In the genomic region with DNA sequence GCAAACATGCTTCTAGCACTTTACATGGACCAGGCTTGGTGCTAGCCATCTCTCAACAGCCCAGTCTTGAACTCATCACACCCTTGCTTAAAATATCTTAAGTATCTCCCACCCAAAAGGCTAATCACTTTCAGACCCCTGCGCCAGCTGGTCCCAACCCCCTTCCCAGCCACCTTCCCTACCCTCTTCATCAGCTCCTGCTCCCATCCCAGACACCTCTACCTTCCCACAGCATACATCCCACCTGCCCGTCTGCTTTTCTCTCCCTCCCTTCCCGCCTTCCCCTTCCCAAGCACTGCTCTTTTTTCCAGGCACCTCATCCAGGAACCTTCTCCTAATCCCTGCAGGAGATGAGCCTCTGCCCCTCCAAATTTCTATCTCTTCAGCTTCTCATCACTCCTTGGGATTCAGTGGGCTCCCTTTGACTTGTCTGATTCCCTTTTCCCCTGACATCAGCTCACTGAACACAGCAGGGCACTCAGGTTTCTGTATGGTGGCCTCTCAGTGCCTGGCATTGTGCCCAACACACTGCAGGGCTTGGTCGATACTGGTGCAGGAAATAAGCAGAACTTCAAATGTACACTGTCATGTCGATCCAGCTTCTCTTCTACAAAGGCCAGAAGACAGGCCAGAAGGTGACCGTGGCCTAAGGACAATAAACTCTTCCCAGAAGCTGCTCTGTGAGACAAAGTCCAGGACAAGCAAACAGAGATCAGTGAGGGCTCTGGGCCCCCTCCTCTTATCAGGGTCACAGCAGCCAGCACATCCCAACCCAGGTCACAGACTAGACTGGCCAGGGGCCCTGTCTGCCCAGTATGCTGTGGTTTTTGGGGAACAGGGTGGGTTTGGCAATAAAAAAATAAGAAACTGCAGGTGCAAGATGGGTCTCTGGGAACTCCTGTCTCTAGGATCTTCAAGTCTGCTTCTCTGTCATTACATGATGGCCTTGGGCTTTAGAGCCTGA, we compare ENCODE assay signal across 1 cellular context.
A peak's percentile ranks its signal among the peaks of the same experiment; 100 is the strongest.
TF ChIP-seq lines count a peak whose summit lies in the region.

No MANE protein-coding gene starts in this region.

TF ChIP-seq in HepG2, 621 proteins besides CTCF, POLR2A, EP300 and RAD21 (continued from another document and continues in another):
- TF ChIP-seq, protein P1, sequence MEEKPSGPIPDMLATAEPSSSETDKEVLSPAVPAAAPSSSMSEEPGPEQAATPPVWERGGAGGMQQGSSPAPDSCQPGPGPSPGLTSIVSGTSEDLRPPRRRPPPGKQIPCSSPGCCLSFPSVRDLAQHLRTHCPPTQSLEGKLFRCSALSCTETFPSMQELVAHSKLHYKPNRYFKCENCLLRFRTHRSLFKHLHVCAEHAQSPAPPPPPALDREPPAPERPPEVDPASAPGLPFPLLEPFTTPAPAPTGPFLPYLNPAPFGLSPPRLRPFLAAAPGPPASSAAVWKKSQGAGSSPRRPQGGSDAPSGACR (CRISPR knock-in tag; IDR thresholded peaks at IDR 0.05): peak; percentile 20; the same call in 1 of the 2 replicates
- TF ChIP-seq ZBTB7A (CRISPR knock-in tag; IDR thresholded peaks at IDR 0.05) (no peak), AKAP8 (CRISPR knock-in tag; IDR thresholded peaks at IDR 0.05) (0 out of 2 replicates have a peak, but pooled peaks have one; percentile 29), KDM2A (CRISPR knock-in tag; IDR thresholded peaks at IDR 0.05; ENCODE audit: borderline replicate concordance, low read depth) (0 out of 2 replicates have a peak, but pooled peaks have one; percentile 32), HDAC2 (CRISPR knock-in tag; IDR thresholded peaks at IDR 0.05) (peak; percentile 91), CHD2 (IDR thresholded peaks at IDR 0.05; ENCODE audit: low read depth, low read length) (no peak; the same call in 1 of the 2 replicates), NRL (CRISPR knock-in tag; IDR thresholded peaks at IDR 0.05; ENCODE audit: borderline replicate concordance) (no peak), ZNF562 (CRISPR knock-in tag; IDR thresholded peaks at IDR 0.05; ENCODE audit: borderline replicate concordance) (no peak), MED1 (CRISPR knock-in tag; IDR thresholded peaks at IDR 0.05) (peak; percentile 98)
- TF ChIP-seq, protein P2, sequence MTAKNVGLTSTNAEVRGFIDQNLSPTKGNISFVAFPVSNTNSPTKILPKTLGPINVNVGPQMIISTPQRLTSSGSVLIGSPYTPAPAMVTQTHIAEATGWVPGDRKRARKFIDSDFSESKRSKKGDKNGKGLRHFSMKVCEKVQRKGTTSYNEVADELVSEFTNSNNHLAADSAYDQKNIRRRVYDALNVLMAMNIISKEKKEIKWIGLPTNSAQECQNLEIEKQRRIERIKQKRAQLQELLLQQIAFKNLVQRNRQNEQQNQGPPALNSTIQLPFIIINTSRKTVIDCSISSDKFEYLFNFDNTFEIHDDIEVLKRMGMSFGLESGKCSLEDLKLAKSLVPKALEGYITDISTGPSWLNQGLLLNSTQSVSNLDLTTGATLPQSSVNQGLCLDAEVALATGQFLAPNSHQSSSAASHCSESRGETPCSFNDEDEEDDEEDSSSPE (CRISPR knock-in tag; IDR thresholded peaks at IDR 0.05): peak; percentile 54; the same call in 1 of the 2 replicates
- TF ChIP-seq, protein P3, sequence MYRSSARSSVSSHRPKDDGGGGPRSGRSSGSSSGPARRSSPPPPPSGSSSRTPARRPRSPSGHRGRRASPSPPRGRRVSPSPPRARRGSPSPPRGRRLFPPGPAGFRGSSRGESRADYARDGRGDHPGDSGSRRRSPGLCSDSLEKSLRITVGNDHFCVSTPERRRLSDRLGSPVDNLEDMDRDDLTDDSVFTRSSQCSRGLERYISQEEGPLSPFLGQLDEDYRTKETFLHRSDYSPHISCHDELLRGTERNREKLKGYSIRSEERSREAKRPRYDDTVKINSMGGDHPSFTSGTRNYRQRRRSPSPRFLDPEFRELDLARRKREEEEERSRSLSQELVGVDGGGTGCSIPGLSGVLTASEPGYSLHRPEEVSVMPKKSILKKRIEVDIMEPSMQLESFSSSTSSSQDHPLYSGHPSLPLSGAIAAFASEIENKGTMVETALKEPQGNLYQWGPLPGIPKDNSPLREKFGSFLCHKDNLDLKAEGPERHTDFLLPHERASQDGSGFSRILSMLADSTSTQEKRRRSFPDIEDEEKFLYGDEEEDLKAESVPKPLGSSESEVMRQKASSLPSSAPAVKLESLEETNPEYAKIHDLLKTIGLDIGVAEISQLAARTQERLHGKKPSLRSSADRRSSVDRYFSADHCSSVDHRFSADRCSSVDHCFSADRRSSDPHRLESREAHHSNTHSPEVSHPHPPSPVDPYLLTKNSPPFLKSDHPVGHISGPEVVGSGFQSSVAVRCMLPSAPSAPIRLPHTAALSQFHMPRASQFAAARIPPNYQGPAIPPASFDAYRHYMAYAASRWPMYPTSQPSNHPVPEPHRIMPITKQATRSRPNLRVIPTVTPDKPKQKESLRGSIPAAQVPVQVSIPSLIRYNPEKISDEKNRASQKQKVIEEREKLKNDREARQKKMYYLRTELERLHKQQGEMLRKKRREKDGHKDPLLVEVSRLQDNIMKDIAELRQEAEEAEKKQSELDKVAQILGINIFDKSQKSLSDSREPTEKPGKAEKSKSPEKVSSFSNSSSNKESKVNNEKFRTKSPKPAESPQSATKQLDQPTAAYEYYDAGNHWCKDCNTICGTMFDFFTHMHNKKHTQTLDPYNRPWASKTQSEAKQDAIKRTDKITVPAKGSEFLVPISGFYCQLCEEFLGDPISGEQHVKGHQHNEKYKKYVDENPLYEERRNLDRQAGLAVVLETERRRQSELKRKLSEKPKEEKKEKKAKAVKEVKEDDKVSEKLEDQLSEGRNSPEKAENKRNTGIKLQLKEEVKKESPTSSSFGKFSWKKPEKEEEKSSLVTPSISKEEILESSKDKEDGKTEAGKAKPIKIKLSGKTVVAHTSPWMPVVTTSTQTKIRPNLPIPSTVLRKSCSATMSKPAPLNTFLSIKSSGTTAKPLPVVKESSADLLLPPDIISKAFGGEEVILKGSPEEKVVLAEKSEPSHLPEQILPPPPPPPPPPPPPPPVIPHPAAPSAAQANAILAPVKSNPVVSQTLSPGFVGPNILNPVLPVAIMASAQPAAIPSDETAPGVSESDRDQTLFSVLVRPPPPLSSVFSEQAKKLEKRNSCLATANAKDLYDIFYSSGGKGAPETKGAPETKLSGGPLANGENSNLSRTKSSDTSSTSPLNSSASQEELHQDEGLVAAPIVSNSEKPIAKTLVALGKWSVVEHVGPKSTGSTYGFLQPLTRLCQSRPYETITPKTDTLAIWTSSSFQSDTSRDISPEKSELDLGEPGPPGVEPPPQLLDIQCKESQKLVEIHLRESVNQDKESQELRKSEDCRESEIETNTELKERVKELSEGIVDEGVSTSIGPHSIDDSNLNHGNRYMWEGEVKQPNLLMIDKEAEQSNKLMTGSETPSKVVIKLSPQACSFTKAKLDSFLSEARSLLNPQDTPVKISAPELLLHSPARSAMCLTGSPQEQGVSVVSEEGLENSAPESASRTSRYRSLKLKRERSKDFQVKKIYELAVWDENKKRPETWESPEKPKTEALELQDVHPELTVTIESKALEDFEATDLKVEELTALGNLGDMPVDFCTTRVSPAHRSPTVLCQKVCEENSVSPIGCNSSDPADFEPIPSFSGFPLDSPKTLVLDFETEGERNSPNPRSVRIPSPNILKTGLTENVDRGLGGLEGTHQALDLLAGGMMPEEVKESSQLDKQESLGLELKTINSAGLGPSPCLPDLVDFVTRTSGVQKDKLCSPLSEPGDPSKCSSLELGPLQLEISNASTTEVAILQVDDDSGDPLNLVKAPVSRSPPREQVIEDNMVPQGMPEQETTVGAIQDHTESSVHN (CRISPR knock-in tag; IDR thresholded peaks at IDR 0.05): no peak
- TF ChIP-seq, protein P4, sequence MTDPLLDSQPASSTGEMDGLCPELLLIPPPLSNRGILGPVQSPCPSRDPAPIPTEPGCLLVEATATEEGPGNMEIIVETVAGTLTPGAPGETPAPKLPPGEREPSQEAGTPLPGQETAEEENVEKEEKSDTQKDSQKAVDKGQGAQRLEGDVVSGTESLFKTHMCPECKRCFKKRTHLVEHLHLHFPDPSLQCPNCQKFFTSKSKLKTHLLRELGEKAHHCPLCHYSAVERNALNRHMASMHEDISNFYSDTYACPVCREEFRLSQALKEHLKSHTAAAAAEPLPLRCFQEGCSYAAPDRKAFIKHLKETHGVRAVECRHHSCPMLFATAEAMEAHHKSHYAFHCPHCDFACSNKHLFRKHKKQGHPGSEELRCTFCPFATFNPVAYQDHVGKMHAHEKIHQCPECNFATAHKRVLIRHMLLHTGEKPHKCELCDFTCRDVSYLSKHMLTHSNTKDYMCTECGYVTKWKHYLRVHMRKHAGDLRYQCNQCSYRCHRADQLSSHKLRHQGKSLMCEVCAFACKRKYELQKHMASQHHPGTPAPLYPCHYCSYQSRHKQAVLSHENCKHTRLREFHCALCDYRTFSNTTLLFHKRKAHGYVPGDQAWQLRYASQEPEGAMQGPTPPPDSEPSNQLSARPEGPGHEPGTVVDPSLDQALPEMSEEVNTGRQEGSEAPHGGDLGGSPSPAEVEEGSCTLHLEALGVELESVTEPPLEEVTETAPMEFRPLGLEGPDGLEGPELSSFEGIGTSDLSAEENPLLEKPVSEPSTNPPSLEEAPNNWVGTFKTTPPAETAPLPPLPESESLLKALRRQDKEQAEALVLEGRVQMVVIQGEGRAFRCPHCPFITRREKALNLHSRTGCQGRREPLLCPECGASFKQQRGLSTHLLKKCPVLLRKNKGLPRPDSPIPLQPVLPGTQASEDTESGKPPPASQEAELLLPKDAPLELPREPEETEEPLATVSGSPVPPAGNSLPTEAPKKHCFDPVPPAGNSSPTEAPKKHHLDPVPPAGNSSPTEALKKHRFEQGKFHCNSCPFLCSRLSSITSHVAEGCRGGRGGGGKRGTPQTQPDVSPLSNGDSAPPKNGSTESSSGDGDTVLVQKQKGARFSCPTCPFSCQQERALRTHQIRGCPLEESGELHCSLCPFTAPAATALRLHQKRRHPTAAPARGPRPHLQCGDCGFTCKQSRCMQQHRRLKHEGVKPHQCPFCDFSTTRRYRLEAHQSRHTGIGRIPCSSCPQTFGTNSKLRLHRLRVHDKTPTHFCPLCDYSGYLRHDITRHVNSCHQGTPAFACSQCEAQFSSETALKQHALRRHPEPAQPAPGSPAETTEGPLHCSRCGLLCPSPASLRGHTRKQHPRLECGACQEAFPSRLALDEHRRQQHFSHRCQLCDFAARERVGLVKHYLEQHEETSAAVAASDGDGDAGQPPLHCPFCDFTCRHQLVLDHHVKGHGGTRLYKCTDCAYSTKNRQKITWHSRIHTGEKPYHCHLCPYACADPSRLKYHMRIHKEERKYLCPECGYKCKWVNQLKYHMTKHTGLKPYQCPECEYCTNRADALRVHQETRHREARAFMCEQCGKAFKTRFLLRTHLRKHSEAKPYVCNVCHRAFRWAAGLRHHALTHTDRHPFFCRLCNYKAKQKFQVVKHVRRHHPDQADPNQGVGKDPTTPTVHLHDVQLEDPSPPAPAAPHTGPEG (CRISPR knock-in tag; IDR thresholded peaks at IDR 0.05): no peak
- TF ChIP-seq, protein P5, sequence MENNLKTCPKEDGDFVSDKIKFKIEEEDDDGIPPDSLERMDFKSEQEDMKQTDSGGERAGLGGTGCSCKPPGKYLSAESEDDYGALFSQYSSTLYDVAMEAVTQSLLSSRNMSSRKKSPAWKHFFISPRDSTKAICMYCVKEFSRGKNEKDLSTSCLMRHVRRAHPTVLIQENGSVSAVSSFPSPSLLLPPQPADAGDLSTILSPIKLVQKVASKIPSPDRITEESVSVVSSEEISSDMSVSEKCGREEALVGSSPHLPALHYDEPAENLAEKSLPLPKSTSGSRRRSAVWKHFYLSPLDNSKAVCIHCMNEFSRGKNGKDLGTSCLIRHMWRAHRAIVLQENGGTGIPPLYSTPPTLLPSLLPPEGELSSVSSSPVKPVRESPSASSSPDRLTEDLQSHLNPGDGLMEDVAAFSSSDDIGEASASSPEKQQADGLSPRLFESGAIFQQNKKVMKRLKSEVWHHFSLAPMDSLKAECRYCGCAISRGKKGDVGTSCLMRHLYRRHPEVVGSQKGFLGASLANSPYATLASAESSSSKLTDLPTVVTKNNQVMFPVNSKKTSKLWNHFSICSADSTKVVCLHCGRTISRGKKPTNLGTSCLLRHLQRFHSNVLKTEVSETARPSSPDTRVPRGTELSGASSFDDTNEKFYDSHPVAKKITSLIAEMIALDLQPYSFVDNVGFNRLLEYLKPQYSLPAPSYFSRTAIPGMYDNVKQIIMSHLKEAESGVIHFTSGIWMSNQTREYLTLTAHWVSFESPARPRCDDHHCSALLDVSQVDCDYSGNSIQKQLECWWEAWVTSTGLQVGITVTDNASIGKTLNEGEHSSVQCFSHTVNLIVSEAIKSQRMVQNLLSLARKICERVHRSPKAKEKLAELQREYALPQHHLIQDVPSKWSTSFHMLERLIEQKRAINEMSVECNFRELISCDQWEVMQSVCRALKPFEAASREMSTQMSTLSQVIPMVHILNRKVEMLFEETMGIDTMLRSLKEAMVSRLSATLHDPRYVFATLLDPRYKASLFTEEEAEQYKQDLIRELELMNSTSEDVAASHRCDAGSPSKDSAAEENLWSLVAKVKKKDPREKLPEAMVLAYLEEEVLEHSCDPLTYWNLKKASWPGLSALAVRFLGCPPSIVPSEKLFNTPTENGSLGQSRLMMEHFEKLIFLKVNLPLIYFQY (CRISPR knock-in tag; IDR thresholded peaks at IDR 0.05; ENCODE audit: borderline replicate concordance): peak; percentile 84; the same call in 1 of the 2 replicates
- TF ChIP-seq, protein P6, sequence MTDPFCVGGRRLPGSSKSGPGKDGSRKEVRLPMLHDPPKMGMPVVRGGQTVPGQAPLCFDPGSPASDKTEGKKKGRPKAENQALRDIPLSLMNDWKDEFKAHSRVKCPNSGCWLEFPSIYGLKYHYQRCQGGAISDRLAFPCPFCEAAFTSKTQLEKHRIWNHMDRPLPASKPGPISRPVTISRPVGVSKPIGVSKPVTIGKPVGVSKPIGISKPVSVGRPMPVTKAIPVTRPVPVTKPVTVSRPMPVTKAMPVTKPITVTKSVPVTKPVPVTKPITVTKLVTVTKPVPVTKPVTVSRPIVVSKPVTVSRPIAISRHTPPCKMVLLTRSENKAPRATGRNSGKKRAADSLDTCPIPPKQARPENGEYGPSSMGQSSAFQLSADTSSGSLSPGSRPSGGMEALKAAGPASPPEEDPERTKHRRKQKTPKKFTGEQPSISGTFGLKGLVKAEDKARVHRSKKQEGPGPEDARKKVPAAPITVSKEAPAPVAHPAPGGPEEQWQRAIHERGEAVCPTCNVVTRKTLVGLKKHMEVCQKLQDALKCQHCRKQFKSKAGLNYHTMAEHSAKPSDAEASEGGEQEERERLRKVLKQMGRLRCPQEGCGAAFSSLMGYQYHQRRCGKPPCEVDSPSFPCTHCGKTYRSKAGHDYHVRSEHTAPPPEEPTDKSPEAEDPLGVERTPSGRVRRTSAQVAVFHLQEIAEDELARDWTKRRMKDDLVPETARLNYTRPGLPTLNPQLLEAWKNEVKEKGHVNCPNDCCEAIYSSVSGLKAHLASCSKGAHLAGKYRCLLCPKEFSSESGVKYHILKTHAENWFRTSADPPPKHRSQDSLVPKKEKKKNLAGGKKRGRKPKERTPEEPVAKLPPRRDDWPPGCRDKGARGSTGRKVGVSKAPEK (CRISPR knock-in tag; IDR thresholded peaks at IDR 0.05; ENCODE audit: borderline replicate concordance): no peak
